In genomic region chr10:63795461-63795860, GRCh38 we compare ENCODE assay signal across 31 cellular contexts.
"Had no signal": no experiment of that assay in that cellular context is flagged by ENCODE, and none has a peak within 500 bp of the region (broad histone marks: within the 10 kb centered on the region; RNA-seq: fewer than 3 reads in every experiment).

No MANE protein-coding gene starts in this region.

- H3K27ac ChIP-seq: neural progenitor cell, ovary, parathyroid adenoma, psoas muscle, skin epidermis, spleen, suprapubic skin, testis, tibial artery, transverse colon, upper lobe of right lung, uterus had no signal

- H3K4me1 Mint-ChIP-seq: stimulated activated naive CD8-positive, alpha-beta T cell treated with anti-CD3 and anti-CD28 coated beads, Interleukin-15, amount 100 ng/mL, for 72 hours had no signal

- H3K4me3 Mint-ChIP-seq: naive thymus-derived CD8-positive, alpha-beta T cell; natural killer cell treated with Interleukin-12 subunit alpha and Interleukin-12 subunit beta and Interleukin-15 and Interleukin-18, amount 100 ng/mL, for 72 hours; nephron progenitor cell; neural progenitor cell; stimulated activated memory B cell treated with anti-CD40 and anti-IgM and Interleukin-4, amounts not matched to agents 10 μg/mL and 1 μg/mL and 100 μg/mL, for 72 hours; stimulated activated naive CD8-positive, alpha-beta T cell treated with anti-CD3 and anti-CD28 coated beads, Interleukin-15, amount 100 ng/mL, for 72 hours; type B pancreatic cell had no signal

- H3K27me3 Mint-ChIP-seq: progenitor cell of endocrine pancreas, type B pancreatic cell had no signal

- DNase-seq: naive thymus-derived CD8-positive, alpha-beta T cell; nephron progenitor cell; occipital lobe; ovary; psoas muscle; right cardiac atrium; spleen; stimulated activated CD4-positive, alpha-beta T cell treated with anti-CD3 and anti-CD28 coated beads, Interleukin-12 subunit alpha, Interleukin-12 subunit beta, amount 100 ng/mL, for 4 hours; stimulated activated CD4-positive, alpha-beta T cell treated with anti-CD3 and anti-CD28 coated beads, Interleukin-1b, Interleukin-23, amount 100 ng/mL, for 48 hours; stimulated activated CD4-positive, alpha-beta T cell treated with anti-CD3 and anti-CD28 coated beads, Interleukin-4, amount 100 ng/mL, for 1 hour; stimulated activated CD4-positive, alpha-beta T cell treated with anti-CD3 and anti-CD28 coated beads, Interleukin-4, amount 100 ng/mL, for 4 hours; stimulated activated CD8-positive, alpha-beta memory T cell treated with anti-CD3 and anti-CD28 coated beads, Interleukin-4, amount 100 ng/mL, for 48 hours; stimulated activated naive CD4-positive, alpha-beta T cell; stimulated activated naive CD8-positive, alpha-beta T cell treated with anti-CD3 and anti-CD28 coated beads, Interleukin-15, amount 100 ng/mL, for 72 hours; stimulated activated naive CD8-positive, alpha-beta T cell treated with anti-CD3 and anti-CD28 coated beads, Interleukin-15, Interleukin-2, amounts not matched to agents 100 U/mL and 50 U/mL, for 24 hours; substantia nigra; testis; tibial artery; transverse colon; upper lobe of right lung; uterus had no signal

- H3K79me2 ChIP-seq: parathyroid adenoma had no signal

- H3K27ac Mint-ChIP-seq: naive thymus-derived CD8-positive, alpha-beta T cell; natural killer cell treated with Interleukin-12 subunit alpha and Interleukin-12 subunit beta and Interleukin-15 and Interleukin-18, amount 100 ng/mL, for 72 hours; nephron progenitor cell; neural progenitor cell; progenitor cell of endocrine pancreas; stimulated activated memory B cell treated with anti-CD40 and anti-IgM and Interleukin-4, amounts not matched to agents 10 μg/mL and 1 μg/mL and 100 μg/mL, for 72 hours; stimulated activated naive CD8-positive, alpha-beta T cell treated with anti-CD3 and anti-CD28 coated beads, Interleukin-15, amount 100 ng/mL, for 72 hours; type B pancreatic cell had no signal

- H3K9ac ChIP-seq: neural progenitor cell, parathyroid adenoma had no signal

- H2AFZ ChIP-seq: neural progenitor cell, parathyroid adenoma had no signal

- H3K9me3 Mint-ChIP-seq: type B pancreatic cell had no signal

- H3K36me3 ChIP-seq: neural progenitor cell, ovary, spleen, suprapubic skin, tibial artery, transverse colon, upper lobe of right lung, uterus had no signal

- H3K4me1 ChIP-seq: neural progenitor cell, parathyroid adenoma, psoas muscle, uterus had no signal

- H3K27me3 ChIP-seq: neural progenitor cell, ovary, spleen, suprapubic skin, testis, tibial artery, transverse colon, upper lobe of right lung, uterus had no signal

- ATAC-seq: naive thymus-derived CD8-positive, alpha-beta T cell; natural killer cell treated with Interleukin-12 subunit alpha and Interleukin-12 subunit beta and Interleukin-15 and Interleukin-18, amount 100 ng/mL, for 72 hours; psoas muscle; right cardiac atrium; sciatic nerve; stimulated activated memory B cell treated with anti-CD40 and anti-IgM and Interleukin-4, amounts not matched to agents 10 μg/mL and 1 μg/mL and 100 μg/mL, for 72 hours; stimulated activated naive CD8-positive, alpha-beta T cell treated with anti-CD3 and anti-CD28 coated beads, Interleukin-15, amount 100 ng/mL, for 72 hours; stimulated activated naive CD8-positive, alpha-beta T cell treated with anti-CD3 and anti-CD28 coated beads, Interleukin-15, Interleukin-2, amounts not matched to agents 100 U/mL and 50 U/mL, for 24 hours; upper lobe of right lung had no signal

- H3K9me3 ChIP-seq: ovary, suprapubic skin, testis, transverse colon, upper lobe of right lung, uterus had no signal

- H3K4me3 ChIP-seq: neural progenitor cell, ovary, psoas muscle, skin epidermis, smooth muscle cell, spleen, suprapubic skin, testis, tibial artery, transverse colon, upper lobe of right lung, uterus had no signal

- H3K36me3 Mint-ChIP-seq: natural killer cell treated with Interleukin-12 subunit alpha and Interleukin-12 subunit beta and Interleukin-15 and Interleukin-18, amount 100 ng/mL, for 72 hours; neural progenitor cell; stimulated activated memory B cell treated with anti-CD40 and anti-IgM and Interleukin-4, amounts not matched to agents 10 μg/mL and 1 μg/mL and 100 μg/mL, for 72 hours; type B pancreatic cell had no signal

- H3K4me2 ChIP-seq: neural progenitor cell, smooth muscle cell had no signal
